Comparison of ENCODE assay signal across 14 cellular contexts in the genomic region with DNA sequence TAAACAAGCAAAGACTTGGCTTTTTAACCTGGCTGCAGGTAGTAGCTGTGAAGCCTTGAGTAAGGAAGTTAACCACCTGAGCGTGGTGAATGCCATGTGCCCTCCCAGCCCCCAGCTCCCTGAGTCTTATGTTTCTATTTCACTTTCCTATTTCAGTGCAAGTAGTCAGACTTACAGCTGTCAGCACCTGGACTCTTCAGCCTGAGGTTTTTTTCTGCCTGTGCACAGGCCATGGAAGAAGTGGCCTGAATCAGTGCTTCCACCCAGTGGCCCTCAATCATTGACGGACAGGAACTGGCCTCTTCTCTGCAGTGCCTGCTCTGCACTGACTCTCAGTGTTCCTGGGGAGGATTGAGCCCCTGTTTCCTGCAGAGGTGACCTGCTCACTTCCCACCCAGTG.
DNase-seq lines count a peak whose midpoint lies in the region; ATAC-seq lines count a peak whose summit lies in the region.
"Had no signal": no experiment of that assay in that cellular context is flagged by ENCODE, and none has a peak within 500 bp of the region (broad histone marks: within the 10 kb centered on the region; RNA-seq: fewer than 3 reads in every experiment).

No MANE protein-coding gene starts in this region.

- ATAC-seq in GM21717 (IDR thresholded peaks at IDR 0.05; ENCODE audit: unreplicated experiment) (peak; percentile 87), HG03460 (IDR thresholded peaks at IDR 0.05; ENCODE audit: unreplicated experiment) (peak; percentile 65)

- no peak overlapping the region for H2BK5ac ChIP-seq in mesenchymal stem cell (ENCODE audit: low read depth, low read length, poor library complexity, severe bottlenecking)

- H4K8ac ChIP-seq in mesenchymal stem cell (ENCODE audit: low read length), result no peak overlapping the region

- peaks cover 17% of the 10 kb centered on the region for H3K9me3 ChIP-seq in mesenchymal stem cell (ENCODE audit: control insufficient read depth, low read length)

- no peak overlapping the region for H2BK15ac ChIP-seq in mesenchymal stem cell (ENCODE audit: low read depth, poor library complexity, severe bottlenecking)

- no peak overlapping the region for H2BK12ac ChIP-seq in mesenchymal stem cell (ENCODE audit: low read length in 2 of 2)

- H3K79me1 ChIP-seq in mesenchymal stem cell (replicated peaks; ENCODE audit: low read length, poor library complexity, severe bottlenecking), result no peaks in the 10 kb centered on the region

- H3K14ac ChIP-seq in mesenchymal stem cell (ENCODE audit: low read length in 2 of 2), result no peak overlapping the region

- H2AK5ac ChIP-seq in mesenchymal stem cell (ENCODE audit: low read length, severe bottlenecking), result no peak overlapping the region

- H2BK120ac ChIP-seq in mesenchymal stem cell (ENCODE audit: low read depth, low read length), result no peak overlapping the region

- DNase-seq in NCI-H2029 (lab: John Stamatoyannopoulos, UW) (peak; percentile 38), NCI-H2029 treated with DMSO at 0.1 percent for 48 hours (lab: John Stamatoyannopoulos, UW) (no peak), mesenchymal stem cell (peak; percentile 26), substantia nigra (lab: John Stamatoyannopoulos, UW) (no peak), NCI-H345 treated with DMSO at 0.1 percent for 48 hours (lab: John Stamatoyannopoulos, UW; ENCODE audit: unreplicated experiment) (no peak)
- no peak for DNase-seq in activated CD8-positive, alpha-beta memory T cell treated with anti-CD3 and anti-CD28 coated beads, Interleukin-2, amount 50 U/mL, for 4 hours
- DNase-seq: activated B cell treated with CpG ODN at 0.5 μM for 24 hours; CD4-positive, alpha-beta memory T cell; GOT3; NCI-H1048; NCI-H226 had no signal

- H3K4me1 ChIP-seq in mesenchymal stem cell (ENCODE audit: control insufficient read depth, insufficient read depth, low read depth, low read length), result no peaks in the 10 kb centered on the region

- H3K27ac ChIP-seq in mesenchymal stem cell (ENCODE audit: low read length, poor library complexity, severe bottlenecking) (no peak overlapping the region), substantia nigra (ENCODE audit: low read depth, low read length, poor library complexity, severe bottlenecking) (no peak overlapping the region)
- H3K27ac ChIP-seq: 22Rv1 had no signal

- H2AFZ ChIP-seq in mesenchymal stem cell (ENCODE audit: low read depth, low read length), result no peak overlapping the region

- no peaks in the 10 kb centered on the region for H3K27me3 ChIP-seq in mesenchymal stem cell (ENCODE audit: control insufficient read depth in 1 of 2, insufficient read depth in 1 of 2, low read length in 2 of 2)

- no peak overlapping the region for H3K4me3 ChIP-seq in mesenchymal stem cell (ENCODE audit: insufficient read depth in 1 of 2, low read depth in 1 of 2, low read length in 2 of 2)

- H3K18ac ChIP-seq in mesenchymal stem cell (ENCODE audit: low read depth in 1 of 2, low read length in 2 of 2), result no peak overlapping the region

- H3K9ac ChIP-seq in mesenchymal stem cell (ENCODE audit: low read length), result no peak overlapping the region

- 80% methylated on average over 2 of the region's 2 CpGs for WGBS in mesenchymal stem cell

- H4K91ac ChIP-seq in mesenchymal stem cell (ENCODE audit: low read length), result no peak overlapping the region

- H3K4me2 ChIP-seq in mesenchymal stem cell (ENCODE audit: low read length, poor library complexity, severe bottlenecking), result no peak overlapping the region

- no peak overlapping the region for H3K23ac ChIP-seq in mesenchymal stem cell (ENCODE audit: low read length in 2 of 2)

- no peak overlapping the region for H3K4ac ChIP-seq in mesenchymal stem cell (ENCODE audit: low read depth in 1 of 2, low read length in 2 of 2)

- no peaks in the 10 kb centered on the region for H3K36me3 ChIP-seq in mesenchymal stem cell (ENCODE audit: control insufficient read depth in 1 of 2, insufficient read depth in 2 of 2, low read depth in 1 of 2, low read length in 2 of 2)

Comparison
In these comparisons a context has a peak if more than half of its experiments do, and no peak if none do; other contexts are left out.
1. DNase-seq: peak in NCI-H2029 (single experiment) and mesenchymal stem cell (single experiment); none in NCI-H2029 treated with DMSO at 0.1 percent for 48 hours (single experiment), substantia nigra (0 of 49), activated CD8-positive, alpha-beta memory T cell treated with anti-CD3 and anti-CD28 coated beads, Interleukin-2, amount 50 U/mL, for 4 hours (single experiment) and NCI-H345 treated with DMSO at 0.1 percent for 48 hours (single experiment).